ENCODE assay signal across 18 cellular contexts in genomic region chr15:72591361-72591760, GRCh38.
A peak's percentile ranks its signal among the peaks of the same experiment; 100 is the strongest.
DNase-seq lines count a peak whose midpoint lies in the region; TF ChIP-seq lines count a peak whose summit lies in the region.
"Had no signal": no experiment of that assay in that cellular context is flagged by ENCODE, and none has a peak within 500 bp of the region (broad histone marks: within the 10 kb centered on the region; RNA-seq: fewer than 3 reads in every experiment).

No MANE protein-coding gene starts in this region.

- H3K27me3 Mint-ChIP-seq in nephron progenitor cell (ENCODE audit: low read depth, poor library complexity), result no peaks in the 10 kb centered on the region
- H3K27me3 Mint-ChIP-seq: activated naive CD8-positive, alpha-beta T cell had no signal

- no peaks in the 10 kb centered on the region for H3K36me3 Mint-ChIP-seq in nephron progenitor cell (ENCODE audit: low read depth)
- H3K36me3 Mint-ChIP-seq: activated naive CD8-positive, alpha-beta T cell had no signal

- intact Hi-C loops in colonic mucosa (cut with DNase I), result no loop called here

- H3K9me3 ChIP-seq in SK-N-MC (ENCODE audit: low read depth, low read length) (no peaks in the 10 kb centered on the region), colonic mucosa (no peaks in the 10 kb centered on the region)
- H3K9me3 ChIP-seq: BLaER1 treated with 17β-estradiol and CSF1 and Interleukin-3, amounts not matched to agents 10 nM and 100 nM; neutrophil; SJSA1 had no signal

- H3K27ac Mint-ChIP-seq in nephron progenitor cell, result no peak overlapping the region
- H3K27ac Mint-ChIP-seq: activated naive CD8-positive, alpha-beta T cell had no signal

- H3K4me3 Mint-ChIP-seq in nephron progenitor cell, result no peak overlapping the region
- H3K4me3 Mint-ChIP-seq: activated naive CD8-positive, alpha-beta T cell had no signal

- TF ChIP-seq CTCF in colonic mucosa (IDR thresholded peaks at IDR 0.05) (no peak), nephron progenitor cell (IDR thresholded peaks at IDR 0.05) (no peak)

- H3K27me3 ChIP-seq in colonic mucosa, result no peaks in the 10 kb centered on the region
- H3K27me3 ChIP-seq: BLaER1 treated with 17β-estradiol and CSF1 and Interleukin-3, amounts not matched to agents 10 nM and 100 nM; neutrophil; SJSA1 had no signal

- H3K9ac ChIP-seq in SK-N-MC (ENCODE audit: insufficient read length) (no peak overlapping the region), colonic mucosa (ENCODE audit: low read depth in 2 of 2, low read length in 2 of 2) (no peak overlapping the region)
- H3K9ac ChIP-seq: BLaER1 treated with 17β-estradiol and CSF1 and Interleukin-3, amounts not matched to agents 10 nM and 100 nM had no signal

- no peaks in the 10 kb centered on the region for H3K4me1 ChIP-seq in colonic mucosa
- H3K4me1 ChIP-seq: BLaER1 treated with 17β-estradiol and CSF1 and Interleukin-3, amounts not matched to agents 10 nM and 100 nM; SJSA1 had no signal

- H3K36me3 ChIP-seq in SK-N-MC (ENCODE audit: insufficient read depth, low read length) (0 out of 2 replicates have a peak, but pooled peaks cover 2% of the 10 kb centered on the region), colonic mucosa (no peaks in the 10 kb centered on the region)
- H3K36me3 ChIP-seq: neutrophil had no signal

- DNase-seq in EH (ENCODE audit: low read depth), result peak; percentile 89
- no peak for DNase-seq in SK-N-MC (ENCODE audit: low read depth, low spot score)
- peak; percentile 80 for DNase-seq in fibroblast of peridontal ligament (ENCODE audit: extremely low read depth)
- DNase-seq in skeletal muscle cell (ENCODE audit: low read depth), result peak; percentile 3
- DNase-seq in NCI-H187 (lab: John Stamatoyannopoulos, UW), result no peak
- no peak for DNase-seq in colonic mucosa
- DNase-seq in nephron progenitor cell, result no peak
- no peak for DNase-seq in T-helper 2 cell
- DNase-seq: activated CD4-positive, alpha-beta T cell treated with anti-CD3 and anti-CD28 coated beads for 4 hours; cerebellar nuclear complex; DMS153; mammary epithelial cell; NCI-H2107; right cardiac atrium had no signal

- H3K4me3 ChIP-seq in SK-N-MC, result no peak overlapping the region
- no peak overlapping the region for H3K4me3 ChIP-seq in skeletal muscle cell (ENCODE audit: low read depth, low read length)
- no peak overlapping the region for H3K4me3 ChIP-seq in colonic mucosa
- H3K4me3 ChIP-seq: BLaER1 treated with 17β-estradiol and CSF1 and Interleukin-3, amounts not matched to agents 10 nM and 100 nM; SJSA1 had no signal

- H3K27ac ChIP-seq in SK-N-MC (peak overlapping the region; percentile 54; the same call in 1 of the 2 replicates), colonic mucosa (no peak overlapping the region)
- H3K27ac ChIP-seq: BLaER1 treated with 17β-estradiol and CSF1 and Interleukin-3, amounts not matched to agents 10 nM and 100 nM; neutrophil; SJSA1 had no signal

- no peaks in the 10 kb centered on the region for H3K4me1 Mint-ChIP-seq in nephron progenitor cell

- H3K9me3 Mint-ChIP-seq in nephron progenitor cell, result no peaks in the 10 kb centered on the region

Comparison
In these comparisons a context has a peak if more than half of its experiments do, and no peak if none do; other contexts are left out.
1. DNase-seq: peak in EH (single experiment), fibroblast of peridontal ligament (single experiment) and skeletal muscle cell (single experiment); none in SK-N-MC (single experiment), NCI-H187 (0 of 2), colonic mucosa (single experiment), nephron progenitor cell (single experiment) and T-helper 2 cell (0 of 5).